ENCODE assay signal across 13 cellular contexts in the genomic region with DNA sequence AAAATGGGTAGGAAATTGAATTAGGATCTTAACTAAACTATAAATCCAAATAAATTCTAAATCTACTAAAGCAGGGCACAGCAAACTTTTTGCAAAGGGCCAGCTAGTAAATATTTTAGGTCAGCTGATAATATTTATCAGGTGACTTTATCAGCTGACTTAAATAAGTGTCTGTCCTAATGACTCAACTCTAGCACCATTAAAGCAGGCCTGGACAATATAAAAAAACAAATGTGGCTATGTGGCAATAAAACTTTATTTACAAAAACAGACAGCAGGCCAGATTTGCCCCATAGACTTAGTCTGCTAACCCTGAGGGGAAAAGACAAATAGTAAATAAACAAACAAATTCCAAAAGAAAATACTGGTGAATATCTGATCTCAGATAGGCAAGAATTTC.
"Had no signal": no experiment of that assay in that cellular context is flagged by ENCODE, and none has a peak within 500 bp of the region (broad histone marks: within the 10 kb centered on the region; RNA-seq: fewer than 3 reads in every experiment).

No MANE protein-coding gene starts in this region.

- H3K36me3 ChIP-seq: adrenal gland, cardiac muscle cell had no signal

- H3K9me3 Mint-ChIP-seq: activated CD4-positive, alpha-beta memory T cell treated with anti-CD3 and anti-CD28 coated beads for 36 hours; activated naive CD4-positive, alpha-beta T cell treated with anti-CD3 and anti-CD28 coated beads, Interleukin-2, amount 50 U/mL, for 24 hours; activated T-cell treated with anti-CD3 and anti-CD28 coated beads, Interleukin-2, amount 50 U/mL, for 24 hours; nephron had no signal

- H3K4me3 ChIP-seq: adrenal gland, cardiac muscle cell had no signal

- H3K27me3 Mint-ChIP-seq: activated CD4-positive, alpha-beta memory T cell treated with anti-CD3 and anti-CD28 coated beads for 36 hours; activated CD4-positive, alpha-beta T cell treated with anti-CD3 and anti-CD28 coated beads for 36 hours; activated naive CD4-positive, alpha-beta T cell treated with anti-CD3 and anti-CD28 coated beads, Interleukin-2, amount 50 U/mL, for 24 hours; activated T-cell treated with anti-CD3 and anti-CD28 coated beads, Interleukin-2, amount 50 U/mL, for 24 hours had no signal

- H3K4me3 Mint-ChIP-seq: activated CD4-positive, alpha-beta memory T cell treated with anti-CD3 and anti-CD28 coated beads for 36 hours; activated CD4-positive, alpha-beta T cell treated with anti-CD3 and anti-CD28 coated beads for 36 hours; activated naive CD4-positive, alpha-beta T cell treated with anti-CD3 and anti-CD28 coated beads, Interleukin-2, amount 50 U/mL, for 24 hours; activated T-cell treated with anti-CD3 and anti-CD28 coated beads, Interleukin-2, amount 50 U/mL, for 24 hours; nephron had no signal

- H3K27ac ChIP-seq: adrenal gland, cardiac muscle cell had no signal

- H3K27ac Mint-ChIP-seq: activated CD4-positive, alpha-beta memory T cell treated with anti-CD3 and anti-CD28 coated beads for 36 hours; activated CD4-positive, alpha-beta T cell treated with anti-CD3 and anti-CD28 coated beads for 36 hours; activated T-cell treated with anti-CD3 and anti-CD28 coated beads, Interleukin-2, amount 50 U/mL, for 24 hours had no signal

- DNase-seq: activated CD4-positive, alpha-beta memory T cell treated with anti-CD3 and anti-CD28 coated beads for 36 hours; activated CD4-positive, alpha-beta T cell treated with anti-CD3 and anti-CD28 coated beads for 36 hours; activated effector memory CD4-positive, alpha-beta T cell treated with Interleukin-2 at 50 U/mL for 16 hours; activated T-cell treated with anti-CD3 and anti-CD28 coated beads, Interleukin-2, amount 50 U/mL, for 24 hours; adrenal gland; kidney glomerular epithelial cell; occipital lobe; stimulated activated CD4-positive, alpha-beta T cell treated with anti-CD3 and anti-CD28 coated beads, Interleukin-4, amount 100 ng/mL, for 24 hours; stimulated activated naive CD4-positive, alpha-beta T cell treated with Interleukin-2 at 50 U/mL for 16 hours; substantia nigra had no signal

- H3K36me3 Mint-ChIP-seq: activated CD4-positive, alpha-beta memory T cell treated with anti-CD3 and anti-CD28 coated beads for 36 hours; activated naive CD4-positive, alpha-beta T cell treated with anti-CD3 and anti-CD28 coated beads, Interleukin-2, amount 50 U/mL, for 24 hours had no signal

- H3K27me3 ChIP-seq: adrenal gland, cardiac muscle cell had no signal

- H3K9me3 ChIP-seq: adrenal gland had no signal

- ATAC-seq: activated CD4-positive, alpha-beta T cell treated with anti-CD3 and anti-CD28 coated beads for 36 hours had no signal
